In the genomic region with DNA sequence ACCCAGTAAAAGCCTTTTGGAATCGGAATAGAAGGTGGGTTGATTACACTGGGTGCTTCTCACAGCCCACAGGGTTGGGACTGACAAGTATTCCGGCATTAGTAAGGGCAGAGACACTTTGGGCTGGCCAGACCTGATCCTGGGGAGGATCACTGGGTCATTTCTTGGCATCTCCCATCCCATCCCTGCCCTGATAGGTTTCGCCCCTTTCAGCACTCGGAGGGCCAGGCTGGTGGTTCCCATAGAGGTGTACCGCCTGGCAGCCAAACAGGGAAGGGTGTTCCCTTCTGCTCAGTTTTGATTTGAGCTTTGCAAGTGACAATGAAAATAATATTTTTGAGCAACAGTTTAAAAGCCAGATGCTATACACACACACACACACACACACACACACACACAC, we compare ENCODE assay signal across 12 cellular contexts. TPM values are rescaled to one million over a fixed set of nuclear protein-coding genes. Genes with fewer than 3 reads are reported as not detected.
A peak's percentile ranks its signal among the peaks of the same experiment; 100 is the strongest.
DNase-seq lines count a peak whose midpoint lies in the region; ATAC-seq and TF ChIP-seq lines count a peak whose summit lies in the region.
"Had no signal": no experiment of that assay in that cellular context is flagged by ENCODE, and none has a peak within 500 bp of the region (broad histone marks: within the 10 kb centered on the region; RNA-seq: fewer than 3 reads in every experiment).

No MANE protein-coding gene starts in this region.

- H3K27me3 ChIP-seq in iPS-15b (ENCODE audit: control insufficient read depth, insufficient read depth, low read length) (peaks cover 25% of the 10 kb centered on the region), WERI-Rb-1 (ENCODE audit: insufficient read depth, low read depth, severe bottlenecking) (no peaks in the 10 kb centered on the region)
- H3K27me3 ChIP-seq: SJSA1 had no signal

- intact Hi-C loops in activated CD4-positive, alpha-beta memory T cell treated with anti-CD3 and anti-CD28 coated beads for 36 hours (cut with micrococcal nuclease) = loop anchor here (2.0 kb wide), 1 partner anchor 68 kb away; no protein-coding TSS in a partner anchor

- H3K9ac ChIP-seq in iPS-15b (ENCODE audit: low read depth, low read length) = no peak overlapping the region

- H3K36me3 Mint-ChIP-seq in activated CD4-positive, alpha-beta memory T cell treated with anti-CD3 and anti-CD28 coated beads for 36 hours = no peaks in the 10 kb centered on the region
- no peaks in the 10 kb centered on the region for H3K36me3 Mint-ChIP-seq in stimulated activated memory B cell treated with anti-CD40 and anti-IgM and Interleukin-4, amounts not matched to agents 10 μg/mL and 1 μg/mL and 100 μg/mL, for 72 hours

- POLR2A ChIA-PET in activated CD4-positive, alpha-beta memory T cell treated with anti-CD3 and anti-CD28 coated beads for 36 hours (lab: Charles Lee) = interaction anchor here (1.4 to 2.1 kb wide), 3 partner anchors 38 to 144 kb away, joined by 3 to 23 read pairs (median 3); a partner anchor contains a TSS

- no peaks in the 10 kb centered on the region for H3K9me3 Mint-ChIP-seq in activated CD4-positive, alpha-beta memory T cell treated with anti-CD3 and anti-CD28 coated beads for 36 hours
- H3K9me3 Mint-ChIP-seq in stimulated activated memory B cell treated with anti-CD40 and anti-IgM and Interleukin-4, amounts not matched to agents 10 μg/mL and 1 μg/mL and 100 μg/mL, for 72 hours = peaks cover 5% of the 10 kb centered on the region

- H3K4me1 Mint-ChIP-seq in activated CD4-positive, alpha-beta memory T cell treated with anti-CD3 and anti-CD28 coated beads for 36 hours (ENCODE audit: low read depth) = peaks cover 29% of the 10 kb centered on the region
- peaks cover 20% of the 10 kb centered on the region for H3K4me1 Mint-ChIP-seq in stimulated activated memory B cell treated with anti-CD40 and anti-IgM and Interleukin-4, amounts not matched to agents 10 μg/mL and 1 μg/mL and 100 μg/mL, for 72 hours

- DNase-seq in DMS53 (lab: John Stamatoyannopoulos, UW) (peak; percentile 24), DMS53 treated with DMSO at 0.1 percent for 48 hours (lab: John Stamatoyannopoulos, UW; ENCODE audit: unreplicated experiment) (no peak), WERI-Rb-1 (no peak)
- DNase-seq in activated CD4-positive, alpha-beta memory T cell treated with anti-CD3 and anti-CD28 coated beads for 36 hours = no peak
- DNase-seq in effector CD4-positive, alpha-beta T cell = no peak
- DNase-seq: 8988T had no signal

- H3K4me3 ChIP-seq in iPS-15b (ENCODE audit: low read depth, low read length) (peak overlapping the region; percentile 57), WERI-Rb-1 (ENCODE audit: low read depth, low read length) (no peak overlapping the region)
- H3K4me3 ChIP-seq: SJSA1 had no signal

- CTCF ChIA-PET in activated CD4-positive, alpha-beta memory T cell treated with anti-CD3 and anti-CD28 coated beads for 36 hours (lab: Charles Lee) = interaction anchor here (0.7 to 3.4 kb wide), 7 partner anchors 31 to 236 kb away, joined by 3 to 27 read pairs (median 4); a partner anchor contains a TSS

- peak overlapping the region; percentile 59 for H3K4me3 Mint-ChIP-seq in activated CD4-positive, alpha-beta memory T cell treated with anti-CD3 and anti-CD28 coated beads for 36 hours
- H3K4me3 Mint-ChIP-seq in stimulated activated memory B cell treated with anti-CD40 and anti-IgM and Interleukin-4, amounts not matched to agents 10 μg/mL and 1 μg/mL and 100 μg/mL, for 72 hours = peak overlapping the region; percentile 80

- H3K36me3 ChIP-seq in iPS-15b (ENCODE audit: control insufficient read depth, insufficient read depth, low read length) = no peaks in the 10 kb centered on the region
- H3K36me3 ChIP-seq in WERI-Rb-1 = no peaks in the 10 kb centered on the region
- H3K36me3 ChIP-seq: SJSA1 had no signal

- no peak for TF ChIP-seq CTCF in WERI-Rb-1 (IDR thresholded peaks at IDR 0.05; ENCODE audit: low read depth, low read length)

- peaks cover 7% of the 10 kb centered on the region for H3K4me1 ChIP-seq in iPS-15b (ENCODE audit: control insufficient read depth, insufficient read depth, low read length)
- H3K4me1 ChIP-seq: SJSA1 had no signal

- H3K9me3 ChIP-seq in iPS-15b (ENCODE audit: control insufficient read depth, insufficient read depth, low read length) = no peaks in the 10 kb centered on the region
- H3K9me3 ChIP-seq in WERI-Rb-1 (ENCODE audit: severe bottlenecking) = no peaks in the 10 kb centered on the region
- H3K9me3 ChIP-seq: SJSA1 had no signal

- peaks cover 46% of the 10 kb centered on the region for H3K27me3 Mint-ChIP-seq in activated CD4-positive, alpha-beta memory T cell treated with anti-CD3 and anti-CD28 coated beads for 36 hours
- peaks cover 61% of the 10 kb centered on the region for H3K27me3 Mint-ChIP-seq in stimulated activated memory B cell treated with anti-CD40 and anti-IgM and Interleukin-4, amounts not matched to agents 10 μg/mL and 1 μg/mL and 100 μg/mL, for 72 hours

- H3K27ac Mint-ChIP-seq in activated CD4-positive, alpha-beta memory T cell treated with anti-CD3 and anti-CD28 coated beads for 36 hours = no peak overlapping the region
- H3K27ac Mint-ChIP-seq in stimulated activated memory B cell treated with anti-CD40 and anti-IgM and Interleukin-4, amounts not matched to agents 10 μg/mL and 1 μg/mL and 100 μg/mL, for 72 hours = peak overlapping the region; percentile 83
- H3K27ac Mint-ChIP-seq: IgD-negative memory B cell had no signal

- H3K27ac ChIP-seq in WERI-Rb-1 = no peak overlapping the region
- H3K27ac ChIP-seq: SJSA1 had no signal

- ATAC-seq in stimulated activated memory B cell treated with anti-CD40 and anti-IgM and Interleukin-4, amounts not matched to agents 10 μg/mL and 1 μg/mL and 100 μg/mL, for 72 hours = no peak
- ATAC-seq in HG03159 (IDR thresholded peaks at IDR 0.05; ENCODE audit: unreplicated experiment) = no peak

RNA-seq across cellular contexts. Expression of a gene that starts 37.3 kb away (rescaled TPM):
- total RNA-seq in activated CD4-positive, alpha-beta memory T cell treated with anti-CD3 and anti-CD28 coated beads for 36 hours = 1 to 10 TPM; 3.3 to 4.3 TPM
- total RNA-seq: G401 had no signal
